ENCODE assay signal across 10 cellular contexts in genomic region chr7:23333671-23334246, GRCh38. TPM values are rescaled to one million over a fixed set of nuclear protein-coding genes. Genes with fewer than 3 reads are reported as not detected.
A peak's percentile ranks its signal among the peaks of the same experiment; 100 is the strongest.
DNase-seq lines count a peak whose midpoint lies in the region; FAIRE-seq and TF ChIP-seq lines count a peak whose summit lies in the region.
"Had no signal": no experiment of that assay in that cellular context is flagged by ENCODE, and none has a peak within 500 bp of the region (broad histone marks: within the 10 kb centered on the region; RNA-seq: fewer than 3 reads in every experiment).

No MANE protein-coding gene starts in this region.

- dilution Hi-C loops in endothelial cell of umbilical vein (cut with MboI; ENCODE audit: extremely low pct_ligation_motif_present, low sequenced_read_pairs), result no loop called here

- H2AFZ ChIP-seq in endothelial cell of umbilical vein (ENCODE audit: low read depth, low read length), result no peak overlapping the region

- peaks cover 54% of the 10 kb centered on the region for H3K79me2 ChIP-seq in endothelial cell of umbilical vein (ENCODE audit: control insufficient read depth, insufficient read depth, low read length)

- POLR2A ChIA-PET in endothelial cell of umbilical vein (lab: Charles Lee), result interaction anchor here (1.1 to 1.3 kb wide), 2 partner anchors 10 to 16 kb away, joined by 4 to 6 read pairs; no protein-coding TSS in a partner anchor

- peaks cover 46% of the 10 kb centered on the region for H3K4me1 ChIP-seq in endothelial cell of umbilical vein (ENCODE audit: control insufficient read depth, extremely low read depth, insufficient read depth, low read length)
- H3K4me1 ChIP-seq: SJCRH30 had no signal

- H3K9me3 ChIP-seq in MG63, result no peaks in the 10 kb centered on the region
- H3K9me3 ChIP-seq in endothelial cell of umbilical vein (replicated peaks; ENCODE audit: control insufficient read depth, insufficient read depth, low read length), result no peaks in the 10 kb centered on the region
- H3K9me3 ChIP-seq: SJCRH30 had no signal

- H3K9me1 ChIP-seq in endothelial cell of umbilical vein (replicated peaks; ENCODE audit: control insufficient read depth, extremely low read depth, insufficient read depth, low read length), result no peaks in the 10 kb centered on the region

- no peak overlapping the region for H3K4me3 ChIP-seq in MG63
- no peak overlapping the region for H3K4me3 ChIP-seq in endothelial cell of umbilical vein (replicated peaks in 1 of 3; ENCODE audit: insufficient read depth in 1 of 3, low read depth in 1 of 3, low read length in 3 of 3)
- H3K4me3 ChIP-seq: SJCRH30 had no signal

- DNase-seq in AG08395 (ENCODE audit: low spot score) (peak; percentile 84), MG63 (peak; percentile 67), endothelial cell of umbilical vein (ENCODE audit: low read depth, low spot score) (peak; percentile 76), myocyte (ENCODE audit: low read depth) (peak; percentile 96), epidermal melanocyte (ENCODE audit: insufficient read length, low spot score) (no peak), GM12892 (ENCODE audit: insufficient read length) (no peak), T-helper 2 cell (no peak), 8988T (no peak)
- DNase-seq: CD8-positive, alpha-beta T cell; SJCRH30 had no signal

- CTCF ChIA-PET in endothelial cell of umbilical vein (lab: Charles Lee), result interaction anchor here (0.6 to 3.0 kb wide), 10 partner anchors 10 to 69 kb away, joined by 3 to 11 read pairs (median 6); no protein-coding TSS in a partner anchor

- intact Hi-C loops in endothelial cell of umbilical vein (cut with micrococcal nuclease), result loop anchor here (1.0 to 2.0 kb wide), 6 partner anchors 14 to 137 kb away; partner anchors contain the start of genes IGF2BP3 and MALSU1

- H3K9ac ChIP-seq in endothelial cell of umbilical vein (replicated peaks; ENCODE audit: extremely low read depth, insufficient read depth, low read length), result peak overlapping the region; percentile 66

- peak overlapping the region; percentile 93 for H3K27ac ChIP-seq in endothelial cell of umbilical vein (ENCODE audit: insufficient read depth, low read depth, low read length)
- H3K27ac ChIP-seq: SJCRH30 had no signal

- H3K4me2 ChIP-seq in endothelial cell of umbilical vein (ENCODE audit: insufficient read depth, low read length), result peak overlapping the region; percentile 62

- no peak for TF ChIP-seq POLR2A in endothelial cell of umbilical vein (IDR thresholded peaks at IDR 0.05; ENCODE audit: low read depth, low read length)
- no peak for TF ChIP-seq POLR2A in GM12892 (IDR thresholded peaks at IDR 0.05; ENCODE audit: low read depth, low read length)

- TF ChIP-seq CTCF in endothelial cell of umbilical vein (IDR thresholded peaks at IDR 0.05; ENCODE audit: extremely low read depth in 1 of 2, insufficient read depth in 1 of 2, low read depth in 1 of 2, low read length in 2 of 2), result no peak

- BruUV-seq in endothelial cell of umbilical vein (replicated peaks; lab: Mats Ljungman, UMichigan), result no TSS peak

- no peaks in the 10 kb centered on the region for H4K20me1 ChIP-seq in endothelial cell of umbilical vein (replicated peaks; ENCODE audit: control insufficient read depth, extremely low read depth, insufficient read depth, low read length)

- H3K36me3 ChIP-seq in MG63 (peaks cover 55% of the 10 kb centered on the region), endothelial cell of umbilical vein (ENCODE audit: control insufficient read depth in 2 of 2, extremely low read depth in 1 of 2, insufficient read depth in 2 of 2, low read length in 2 of 2) (peaks cover 6 to 23% of the 10 kb centered on the region in 2 experiments)

- FAIRE-seq in endothelial cell of umbilical vein (lab: Jason Lieb, UNC), result peak; percentile 79
- FAIRE-seq in GM12892 (lab: Jason Lieb, UNC), result no peak

- no peaks in the 10 kb centered on the region for H3K27me3 ChIP-seq in MG63
- no peaks in the 10 kb centered on the region for H3K27me3 ChIP-seq in endothelial cell of umbilical vein (ENCODE audit: control insufficient read depth in 2 of 2, insufficient read depth in 2 of 2, low read length in 2 of 2)
- H3K27me3 ChIP-seq: SJCRH30 had no signal

TF ChIP-seq in endothelial cell of umbilical vein, 7 proteins besides CTCF, POLR2A, EP300 and RAD21:
- TF ChIP-seq JUN (IDR thresholded peaks at IDR 0.05; ENCODE audit: borderline replicate concordance, insufficient read depth, insufficient read length, low read depth) (peak; percentile 39), POLR2AphosphoS5 (IDR thresholded peaks at IDR 0.05; ENCODE audit: insufficient read depth, low read depth, low read length) (peak; percentile 18), MYC (IDR thresholded peaks at IDR 0.05; ENCODE audit: low read depth, low read length) (no peak), GATA2 (IDR thresholded peaks at IDR 0.05; ENCODE audit: insufficient read depth, insufficient read length, low read depth, low read length) (no peak), MAX (IDR thresholded peaks at IDR 0.05; ENCODE audit: insufficient read depth, insufficient read length) (no peak), FOS (IDR thresholded peaks at IDR 0.05; ENCODE audit: borderline replicate concordance, insufficient read depth, low read length) (peak; percentile 60), EZH2 (IDR thresholded peaks at IDR 0.05; ENCODE audit: borderline replicate concordance, low read depth, low read length, severe bottlenecking) (no peak)

RNA-seq across cellular contexts. Expression of gene MALSU1, which starts 34.6 kb away (rescaled TPM):
- total RNA-seq in MG63 (2014; rRNA removed; shearing (Covaris generic); ENCODE audit: low replicate concordance), result 70.8 and 163 TPM in 2 replicates
- total RNA-seq in endothelial cell of umbilical vein (58.4 and 62.6 TPM in 2 replicates), myocyte (71.8 and 94.6 TPM in 2 replicates)
- polyA plus RNA-seq in endothelial cell of umbilical vein, result 53.4 and 68.0 TPM in 2 replicates
- 47.7 and 57.8 TPM in 2 replicates for polyA plus RNA-seq in endothelial cell of umbilical vein (2011; cell fraction: cytosol; rRNA removed)
- polyA plus RNA-seq in endothelial cell of umbilical vein (2011; cell fraction: nucleus; rRNA removed), result 20.9 and 26.8 TPM in 2 replicates
- 42.5 and 45.7 TPM in 2 replicates for polyA plus RNA-seq in endothelial cell of umbilical vein (2012)
- polyA minus RNA-seq in endothelial cell of umbilical vein, result 22.1 and 25.1 TPM in 2 replicates
- 47.5 TPM for polyA minus RNA-seq in endothelial cell of umbilical vein (2011; cell fraction: cytosol; rRNA and poly(A)+ RNA removed)
- 6.4 and 7.0 TPM in 2 replicates for polyA minus RNA-seq in endothelial cell of umbilical vein (2011; cell fraction: nucleus; rRNA and poly(A)+ RNA removed)
- polyA plus RNA-seq in myocyte (2012), result 96.0 TPM
- polyA plus RNA-seq in GM12892 (2012; ENCODE audit: missing spikeins), result 42.0 TPM

Comparison
In these comparisons a context has a peak if more than half of its experiments do, and no peak if none do; other contexts are left out.
1. DNase-seq: peak in AG08395 (single experiment), MG63 (single experiment), endothelial cell of umbilical vein (single experiment) and myocyte (single experiment); none in epidermal melanocyte (single experiment), GM12892 (single experiment), T-helper 2 cell (0 of 5) and 8988T (single experiment).